In the genomic region with DNA sequence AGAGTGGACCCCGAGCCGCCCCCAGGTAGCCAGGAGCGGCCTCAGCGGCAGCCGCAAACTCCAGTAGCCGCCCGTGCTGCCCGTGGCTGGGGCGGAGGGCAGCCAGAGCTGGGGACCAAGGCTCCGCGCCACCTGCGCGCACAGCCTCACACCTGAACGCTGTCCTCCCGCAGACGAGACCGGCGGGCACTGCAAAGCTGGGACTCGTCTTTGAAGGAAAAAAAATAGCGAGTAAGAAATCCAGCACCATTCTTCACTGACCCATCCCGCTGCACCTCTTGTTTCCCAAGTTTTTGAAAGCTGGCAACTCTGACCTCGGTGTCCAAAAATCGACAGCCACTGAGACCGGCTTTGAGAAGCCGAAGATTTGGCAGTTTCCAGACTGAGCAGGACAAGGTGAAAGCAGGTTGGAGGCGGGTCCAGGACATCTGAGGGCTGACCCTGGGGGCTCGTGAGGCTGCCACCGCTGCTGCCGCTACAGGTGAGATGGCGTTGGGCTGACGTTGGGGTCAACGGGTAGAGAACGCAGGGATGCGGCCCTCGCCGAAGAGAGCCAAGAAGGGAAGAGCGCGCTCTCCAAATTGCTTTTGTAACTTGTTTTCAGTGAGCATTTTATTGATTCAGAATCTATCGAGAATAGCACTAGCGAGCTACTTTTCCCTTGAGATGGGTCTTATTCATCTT, we compare ENCODE assay signal across 1 cellular context.
TF ChIP-seq lines count a peak whose summit lies in the region.

No MANE protein-coding gene starts in this region.

TF ChIP-seq in HepG2, 621 proteins besides CTCF, POLR2A, EP300 and RAD21 (continued from another document and continues in another):
- TF ChIP-seq ZNF460 (CRISPR knock-in tag; IDR thresholded peaks at IDR 0.05; ENCODE audit: borderline replicate concordance): no peak
- TF ChIP-seq ZNF143 (CRISPR knock-in tag; IDR thresholded peaks at IDR 0.05): no peak
- 0 out of 2 replicates have a peak, but pooled peaks have one; percentile 4 for TF ChIP-seq KDM2A (CRISPR knock-in tag; IDR thresholded peaks at IDR 0.05; ENCODE audit: borderline replicate concordance, low read depth)
- TF ChIP-seq PAX8 (CRISPR knock-in tag; IDR thresholded peaks at IDR 0.05; ENCODE audit: borderline replicate concordance): no peak
- no peak for TF ChIP-seq ZNF274 (CRISPR knock-in tag; IDR thresholded peaks at IDR 0.05)
- TF ChIP-seq PLRG1 (conservative IDR thresholded peaks at IDR 0.05): no peak
- no peak for TF ChIP-seq ZNF562 (CRISPR knock-in tag; IDR thresholded peaks at IDR 0.05; ENCODE audit: borderline replicate concordance)
- no peak for TF ChIP-seq NFE2L2 (IDR thresholded peaks at IDR 0.05; ENCODE audit: low read length)
- TF ChIP-seq, protein P1, sequence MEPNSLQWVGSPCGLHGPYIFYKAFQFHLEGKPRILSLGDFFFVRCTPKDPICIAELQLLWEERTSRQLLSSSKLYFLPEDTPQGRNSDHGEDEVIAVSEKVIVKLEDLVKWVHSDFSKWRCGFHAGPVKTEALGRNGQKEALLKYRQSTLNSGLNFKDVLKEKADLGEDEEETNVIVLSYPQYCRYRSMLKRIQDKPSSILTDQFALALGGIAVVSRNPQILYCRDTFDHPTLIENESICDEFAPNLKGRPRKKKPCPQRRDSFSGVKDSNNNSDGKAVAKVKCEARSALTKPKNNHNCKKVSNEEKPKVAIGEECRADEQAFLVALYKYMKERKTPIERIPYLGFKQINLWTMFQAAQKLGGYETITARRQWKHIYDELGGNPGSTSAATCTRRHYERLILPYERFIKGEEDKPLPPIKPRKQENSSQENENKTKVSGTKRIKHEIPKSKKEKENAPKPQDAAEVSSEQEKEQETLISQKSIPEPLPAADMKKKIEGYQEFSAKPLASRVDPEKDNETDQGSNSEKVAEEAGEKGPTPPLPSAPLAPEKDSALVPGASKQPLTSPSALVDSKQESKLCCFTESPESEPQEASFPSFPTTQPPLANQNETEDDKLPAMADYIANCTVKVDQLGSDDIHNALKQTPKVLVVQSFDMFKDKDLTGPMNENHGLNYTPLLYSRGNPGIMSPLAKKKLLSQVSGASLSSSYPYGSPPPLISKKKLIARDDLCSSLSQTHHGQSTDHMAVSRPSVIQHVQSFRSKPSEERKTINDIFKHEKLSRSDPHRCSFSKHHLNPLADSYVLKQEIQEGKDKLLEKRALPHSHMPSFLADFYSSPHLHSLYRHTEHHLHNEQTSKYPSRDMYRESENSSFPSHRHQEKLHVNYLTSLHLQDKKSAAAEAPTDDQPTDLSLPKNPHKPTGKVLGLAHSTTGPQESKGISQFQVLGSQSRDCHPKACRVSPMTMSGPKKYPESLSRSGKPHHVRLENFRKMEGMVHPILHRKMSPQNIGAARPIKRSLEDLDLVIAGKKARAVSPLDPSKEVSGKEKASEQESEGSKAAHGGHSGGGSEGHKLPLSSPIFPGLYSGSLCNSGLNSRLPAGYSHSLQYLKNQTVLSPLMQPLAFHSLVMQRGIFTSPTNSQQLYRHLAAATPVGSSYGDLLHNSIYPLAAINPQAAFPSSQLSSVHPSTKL (CRISPR knock-in tag; IDR thresholded peaks at IDR 0.05): no peak
- 0 out of 2 replicates have a peak, but pooled peaks have one; percentile 20 for TF ChIP-seq ZFY (CRISPR knock-in tag; IDR thresholded peaks at IDR 0.05)
- TF ChIP-seq NR2F2 (IDR thresholded peaks at IDR 0.05; ENCODE audit: borderline replicate concordance, low read depth): no peak
- TF ChIP-seq ZNF550 (CRISPR knock-in tag; IDR thresholded peaks at IDR 0.05; ENCODE audit: borderline replicate concordance): no peak
- TF ChIP-seq NR1H2 (CRISPR knock-in tag; IDR thresholded peaks at IDR 0.05; ENCODE audit: borderline replicate concordance, low read depth): no peak
- no peak for TF ChIP-seq MTA3 (CRISPR knock-in tag; IDR thresholded peaks at IDR 0.05)
- no peak for TF ChIP-seq HOXA9 (CRISPR knock-in tag; IDR thresholded peaks at IDR 0.05; ENCODE audit: borderline replicate concordance)
- TF ChIP-seq, protein P2, sequence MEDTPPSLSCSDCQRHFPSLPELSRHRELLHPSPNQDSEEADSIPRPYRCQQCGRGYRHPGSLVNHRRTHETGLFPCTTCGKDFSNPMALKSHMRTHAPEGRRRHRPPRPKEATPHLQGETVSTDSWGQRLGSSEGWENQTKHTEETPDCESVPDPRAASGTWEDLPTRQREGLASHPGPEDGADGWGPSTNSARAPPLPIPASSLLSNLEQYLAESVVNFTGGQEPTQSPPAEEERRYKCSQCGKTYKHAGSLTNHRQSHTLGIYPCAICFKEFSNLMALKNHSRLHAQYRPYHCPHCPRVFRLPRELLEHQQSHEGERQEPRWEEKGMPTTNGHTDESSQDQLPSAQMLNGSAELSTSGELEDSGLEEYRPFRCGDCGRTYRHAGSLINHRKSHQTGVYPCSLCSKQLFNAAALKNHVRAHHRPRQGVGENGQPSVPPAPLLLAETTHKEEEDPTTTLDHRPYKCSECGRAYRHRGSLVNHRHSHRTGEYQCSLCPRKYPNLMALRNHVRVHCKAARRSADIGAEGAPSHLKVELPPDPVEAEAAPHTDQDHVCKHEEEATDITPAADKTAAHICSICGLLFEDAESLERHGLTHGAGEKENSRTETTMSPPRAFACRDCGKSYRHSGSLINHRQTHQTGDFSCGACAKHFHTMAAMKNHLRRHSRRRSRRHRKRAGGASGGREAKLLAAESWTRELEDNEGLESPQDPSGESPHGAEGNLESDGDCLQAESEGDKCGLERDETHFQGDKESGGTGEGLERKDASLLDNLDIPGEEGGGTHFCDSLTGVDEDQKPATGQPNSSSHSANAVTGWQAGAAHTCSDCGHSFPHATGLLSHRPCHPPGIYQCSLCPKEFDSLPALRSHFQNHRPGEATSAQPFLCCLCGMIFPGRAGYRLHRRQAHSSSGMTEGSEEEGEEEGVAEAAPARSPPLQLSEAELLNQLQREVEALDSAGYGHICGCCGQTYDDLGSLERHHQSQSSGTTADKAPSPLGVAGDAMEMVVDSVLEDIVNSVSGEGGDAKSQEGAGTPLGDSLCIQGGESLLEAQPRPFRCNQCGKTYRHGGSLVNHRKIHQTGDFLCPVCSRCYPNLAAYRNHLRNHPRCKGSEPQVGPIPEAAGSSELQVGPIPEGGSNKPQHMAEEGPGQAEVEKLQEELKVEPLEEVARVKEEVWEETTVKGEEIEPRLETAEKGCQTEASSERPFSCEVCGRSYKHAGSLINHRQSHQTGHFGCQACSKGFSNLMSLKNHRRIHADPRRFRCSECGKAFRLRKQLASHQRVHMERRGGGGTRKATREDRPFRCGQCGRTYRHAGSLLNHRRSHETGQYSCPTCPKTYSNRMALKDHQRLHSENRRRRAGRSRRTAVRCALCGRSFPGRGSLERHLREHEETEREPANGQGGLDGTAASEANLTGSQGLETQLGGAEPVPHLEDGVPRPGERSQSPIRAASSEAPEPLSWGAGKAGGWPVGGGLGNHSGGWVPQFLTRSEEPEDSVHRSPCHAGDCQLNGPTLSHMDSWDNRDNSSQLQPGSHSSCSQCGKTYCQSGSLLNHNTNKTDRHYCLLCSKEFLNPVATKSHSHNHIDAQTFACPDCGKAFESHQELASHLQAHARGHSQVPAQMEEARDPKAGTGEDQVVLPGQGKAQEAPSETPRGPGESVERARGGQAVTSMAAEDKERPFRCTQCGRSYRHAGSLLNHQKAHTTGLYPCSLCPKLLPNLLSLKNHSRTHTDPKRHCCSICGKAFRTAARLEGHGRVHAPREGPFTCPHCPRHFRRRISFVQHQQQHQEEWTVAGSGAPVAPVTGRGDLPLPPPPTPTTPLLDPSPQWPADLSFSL (CRISPR knock-in tag; IDR thresholded peaks at IDR 0.05): no peak
- TF ChIP-seq ZEB1 (IDR thresholded peaks at IDR 0.05; ENCODE audit: insufficient replicate concordance, low read depth): no peak
- TF ChIP-seq, protein P3, sequence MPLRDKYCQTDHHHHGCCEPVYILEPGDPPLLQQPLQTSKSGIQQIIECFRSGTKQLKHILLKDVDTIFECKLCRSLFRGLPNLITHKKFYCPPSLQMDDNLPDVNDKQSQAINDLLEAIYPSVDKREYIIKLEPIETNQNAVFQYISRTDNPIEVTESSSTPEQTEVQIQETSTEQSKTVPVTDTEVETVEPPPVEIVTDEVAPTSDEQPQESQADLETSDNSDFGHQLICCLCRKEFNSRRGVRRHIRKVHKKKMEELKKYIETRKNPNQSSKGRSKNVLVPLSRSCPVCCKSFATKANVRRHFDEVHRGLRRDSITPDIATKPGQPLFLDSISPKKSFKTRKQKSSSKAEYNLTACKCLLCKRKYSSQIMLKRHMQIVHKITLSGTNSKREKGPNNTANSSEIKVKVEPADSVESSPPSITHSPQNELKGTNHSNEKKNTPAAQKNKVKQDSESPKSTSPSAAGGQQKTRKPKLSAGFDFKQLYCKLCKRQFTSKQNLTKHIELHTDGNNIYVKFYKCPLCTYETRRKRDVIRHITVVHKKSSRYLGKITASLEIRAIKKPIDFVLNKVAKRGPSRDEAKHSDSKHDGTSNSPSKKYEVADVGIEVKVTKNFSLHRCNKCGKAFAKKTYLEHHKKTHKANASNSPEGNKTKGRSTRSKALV (CRISPR knock-in tag; IDR thresholded peaks at IDR 0.05): peak; percentile 71; the same call in 1 of the 2 replicates
- no peak for TF ChIP-seq DR1 (CRISPR knock-in tag; IDR thresholded peaks at IDR 0.05)
- TF ChIP-seq KDM4B (CRISPR knock-in tag; IDR thresholded peaks at IDR 0.05): no peak
- TF ChIP-seq, protein P4, sequence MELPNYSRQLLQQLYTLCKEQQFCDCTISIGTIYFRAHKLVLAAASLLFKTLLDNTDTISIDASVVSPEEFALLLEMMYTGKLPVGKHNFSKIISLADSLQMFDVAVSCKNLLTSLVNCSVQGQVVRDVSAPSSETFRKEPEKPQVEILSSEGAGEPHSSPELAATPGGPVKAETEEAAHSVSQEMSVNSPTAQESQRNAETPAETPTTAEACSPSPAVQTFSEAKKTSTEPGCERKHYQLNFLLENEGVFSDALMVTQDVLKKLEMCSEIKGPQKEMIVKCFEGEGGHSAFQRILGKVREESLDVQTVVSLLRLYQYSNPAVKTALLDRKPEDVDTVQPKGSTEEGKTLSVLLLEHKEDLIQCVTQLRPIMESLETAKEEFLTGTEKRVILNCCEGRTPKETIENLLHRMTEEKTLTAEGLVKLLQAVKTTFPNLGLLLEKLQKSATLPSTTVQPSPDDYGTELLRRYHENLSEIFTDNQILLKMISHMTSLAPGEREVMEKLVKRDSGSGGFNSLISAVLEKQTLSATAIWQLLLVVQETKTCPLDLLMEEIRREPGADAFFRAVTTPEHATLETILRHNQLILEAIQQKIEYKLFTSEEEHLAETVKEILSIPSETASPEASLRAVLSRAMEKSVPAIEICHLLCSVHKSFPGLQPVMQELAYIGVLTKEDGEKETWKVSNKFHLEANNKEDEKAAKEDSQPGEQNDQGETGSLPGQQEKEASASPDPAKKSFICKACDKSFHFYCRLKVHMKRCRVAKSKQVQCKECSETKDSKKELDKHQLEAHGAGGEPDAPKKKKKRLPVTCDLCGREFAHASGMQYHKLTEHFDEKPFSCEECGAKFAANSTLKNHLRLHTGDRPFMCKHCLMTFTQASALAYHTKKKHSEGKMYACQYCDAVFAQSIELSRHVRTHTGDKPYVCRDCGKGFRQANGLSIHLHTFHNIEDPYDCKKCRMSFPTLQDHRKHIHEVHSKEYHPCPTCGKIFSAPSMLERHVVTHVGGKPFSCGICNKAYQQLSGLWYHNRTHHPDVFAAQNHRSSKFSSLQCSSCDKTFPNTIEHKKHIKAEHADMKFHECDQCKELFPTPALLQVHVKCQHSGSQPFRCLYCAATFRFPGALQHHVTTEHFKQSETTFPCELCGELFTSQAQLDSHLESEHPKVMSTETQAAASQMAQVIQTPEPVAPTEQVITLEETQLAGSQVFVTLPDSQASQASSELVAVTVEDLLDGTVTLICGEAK (IDR thresholded peaks at IDR 0.05): no peak
- TF ChIP-seq, protein P4 (CRISPR knock-in tag; IDR thresholded peaks at IDR 0.05): no peak
- peak; percentile 18 for TF ChIP-seq AGO1 (IDR thresholded peaks at IDR 0.05; ENCODE audit: low read depth, low read length, poor library complexity, severe bottlenecking)
- TF ChIP-seq FIP1L1 (IDR thresholded peaks at IDR 0.05; ENCODE audit: borderline replicate concordance, insufficient read depth, low read depth, low read length): no peak
- TF ChIP-seq TSC22D2 (CRISPR knock-in tag; IDR thresholded peaks at IDR 0.05; ENCODE audit: borderline replicate concordance): 0 out of 2 replicates have a peak, but pooled peaks have one; percentile 12
- TF ChIP-seq KMT2A (CRISPR knock-in tag; IDR thresholded peaks at IDR 0.05): no peak
- peak; percentile 55; the same call in 1 of the 2 replicates for TF ChIP-seq GLI4 (CRISPR knock-in tag; IDR thresholded peaks at IDR 0.05; ENCODE audit: borderline replicate concordance)
- TF ChIP-seq, protein P5, sequence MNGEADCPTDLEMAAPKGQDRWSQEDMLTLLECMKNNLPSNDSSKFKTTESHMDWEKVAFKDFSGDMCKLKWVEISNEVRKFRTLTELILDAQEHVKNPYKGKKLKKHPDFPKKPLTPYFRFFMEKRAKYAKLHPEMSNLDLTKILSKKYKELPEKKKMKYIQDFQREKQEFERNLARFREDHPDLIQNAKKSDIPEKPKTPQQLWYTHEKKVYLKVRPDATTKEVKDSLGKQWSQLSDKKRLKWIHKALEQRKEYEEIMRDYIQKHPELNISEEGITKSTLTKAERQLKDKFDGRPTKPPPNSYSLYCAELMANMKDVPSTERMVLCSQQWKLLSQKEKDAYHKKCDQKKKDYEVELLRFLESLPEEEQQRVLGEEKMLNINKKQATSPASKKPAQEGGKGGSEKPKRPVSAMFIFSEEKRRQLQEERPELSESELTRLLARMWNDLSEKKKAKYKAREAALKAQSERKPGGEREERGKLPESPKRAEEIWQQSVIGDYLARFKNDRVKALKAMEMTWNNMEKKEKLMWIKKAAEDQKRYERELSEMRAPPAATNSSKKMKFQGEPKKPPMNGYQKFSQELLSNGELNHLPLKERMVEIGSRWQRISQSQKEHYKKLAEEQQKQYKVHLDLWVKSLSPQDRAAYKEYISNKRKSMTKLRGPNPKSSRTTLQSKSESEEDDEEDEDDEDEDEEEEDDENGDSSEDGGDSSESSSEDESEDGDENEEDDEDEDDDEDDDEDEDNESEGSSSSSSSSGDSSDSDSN (CRISPR knock-in tag; IDR thresholded peaks at IDR 0.05): peak; percentile 47
